In genomic region chr14:51614707-51615106, GRCh38 we compare ENCODE assay signal across 16 cellular contexts. TPM values are rescaled to one million over a fixed set of nuclear protein-coding genes. Genes with fewer than 3 reads are reported as not detected.
DNase-seq lines count a peak whose midpoint lies in the region; TF ChIP-seq lines count a peak whose summit lies in the region.
"Had no signal": no experiment of that assay in that cellular context is flagged by ENCODE, and none has a peak within 500 bp of the region (broad histone marks: within the 10 kb centered on the region; RNA-seq: fewer than 3 reads in every experiment).

No MANE protein-coding gene starts in this region.

- H3K9me3 Mint-ChIP-seq in HFFc6 (no peaks in the 10 kb centered on the region), mesothelial cell of epicardium (no peaks in the 10 kb centered on the region), endothelial cell (ENCODE audit: unreplicated experiment) (no peaks in the 10 kb centered on the region)
- H3K9me3 Mint-ChIP-seq: activated T-helper 2 cell treated with anti-CD3 and anti-CD28 coated beads, Interferon-gamma antibody, Interleukin-2, Interleukin-4, amounts not matched to agents 10 μg/mL and 5 μg/mL and 100 μg/mL, durations not matched to agents 14 hours and 24 hours and 36 hours; memory B cell had no signal

- H3K36me3 Mint-ChIP-seq in HFFc6 (ENCODE audit: low read depth) (peaks cover 9% of the 10 kb centered on the region; the same call in 1 of the 2 replicates), mesothelial cell of epicardium (no peaks in the 10 kb centered on the region), endothelial cell (ENCODE audit: low read depth, unreplicated experiment) (no peaks in the 10 kb centered on the region)
- H3K36me3 Mint-ChIP-seq: CD4-positive, CD25-positive, alpha-beta regulatory T cell; memory B cell had no signal

- H3K27me3 Mint-ChIP-seq in HFFc6 (ENCODE audit: insufficient read depth) (no peaks in the 10 kb centered on the region), mesothelial cell of epicardium (ENCODE audit: low read depth) (no peaks in the 10 kb centered on the region), endothelial cell (ENCODE audit: unreplicated experiment) (peaks cover 1% of the 10 kb centered on the region)

- H3K27ac Mint-ChIP-seq in HFFc6 (peak overlapping the region; percentile 80), mesothelial cell of epicardium (peak overlapping the region; percentile 90), endothelial cell (ENCODE audit: unreplicated experiment) (no peak overlapping the region)
- H3K27ac Mint-ChIP-seq: activated T-helper 2 cell treated with anti-CD3 and anti-CD28 coated beads, Interferon-gamma antibody, Interleukin-2, Interleukin-4, amounts not matched to agents 10 μg/mL and 5 μg/mL and 100 μg/mL, durations not matched to agents 14 hours and 24 hours and 36 hours; CD4-positive, CD25-positive, alpha-beta regulatory T cell; memory B cell had no signal

- peaks cover 91% of the 10 kb centered on the region for H3K4me1 Mint-ChIP-seq in HFFc6 (ENCODE audit: low read depth)
- H3K4me1 Mint-ChIP-seq in mesothelial cell of epicardium: peaks cover 51% of the 10 kb centered on the region
- no peaks in the 10 kb centered on the region for H3K4me1 Mint-ChIP-seq in endothelial cell (ENCODE audit: unreplicated experiment)
- H3K4me1 Mint-ChIP-seq: CD4-positive, CD25-positive, alpha-beta regulatory T cell; memory B cell had no signal

- DNase-seq in ELR (ENCODE audit: low read depth) (peak; percentile 29), HFFc6 (peak; percentile 68), NCI-H69 (lab: John Stamatoyannopoulos, UW) (peak; percentile 98), mesothelial cell of epicardium (ENCODE audit: low spot score in 2 of 2, unreplicated experiment in 2 of 2) (no peak), mesenteric fat pad (ENCODE audit: low spot score) (no peak), endothelial cell (ENCODE audit: low spot score) (no peak)
- DNase-seq in activated naive CD4-positive, alpha-beta T cell treated with anti-CD3 and anti-CD28 coated beads, Interleukin-2, amount 50 U/mL, for 16 hours: no peak
- DNase-seq: activated CD4-positive, alpha-beta T cell treated with anti-CD3 and anti-CD28 coated beads for 48 hours; CD4-positive, CD25-positive, alpha-beta regulatory T cell; effector CD4-positive, alpha-beta T cell; foreskin melanocyte; GF-D8; NCI-H2081 treated with DMSO at 0.1 percent for 48 hours; small intestine had no signal

- H3K4me3 Mint-ChIP-seq in HFFc6 (0 out of 2 replicates have a peak overlapping the region, but pooled peaks have one; percentile 12), mesothelial cell of epicardium (no peak overlapping the region), endothelial cell (ENCODE audit: unreplicated experiment) (no peak overlapping the region)
- H3K4me3 Mint-ChIP-seq: CD4-positive, CD25-positive, alpha-beta regulatory T cell; memory B cell had no signal

- no peak for TF ChIP-seq CTCF in HFFc6 (IDR thresholded peaks at IDR 0.05)
- no peak for TF ChIP-seq CTCF in mesothelial cell of epicardium (IDR thresholded peaks at IDR 0.05; ENCODE audit: unreplicated experiment)
- no peak for TF ChIP-seq CTCF in endothelial cell (IDR thresholded peaks at IDR 0.05; ENCODE audit: unreplicated experiment)

RNA-seq across cellular contexts. Expression of gene FRMD6, which starts 37.0 kb away (rescaled TPM):
- total RNA-seq in HFFc6 (2021; fragmentation: NEBNext Ultra II Directional; extraction: Animal tissue kit (Norgen Biotek cat#: 25700)): 100 to 1,000 TPM; 379 to 565 (median 420) TPM
- total RNA-seq in mesothelial cell of epicardium (43.4 to 51.8 TPM (median 46.6 TPM) in 3 replicates), mesenteric fat pad (19.0 TPM), endothelial cell (ENCODE audit: unreplicated experiment) (45.3 TPM)

Comparison
In these comparisons a context has a peak if more than half of its experiments do, and no peak if none do; other contexts are left out.
1. DNase-seq: peak in ELR (single experiment), HFFc6 (single experiment) and NCI-H69 (single experiment); none in mesothelial cell of epicardium (0 of 2), mesenteric fat pad (single experiment), endothelial cell (single experiment) and activated naive CD4-positive, alpha-beta T cell treated with anti-CD3 and anti-CD28 coated beads, Interleukin-2, amount 50 U/mL, for 16 hours (single experiment).